Comparison of ENCODE assay signal across 22 cellular contexts in the genomic region with DNA sequence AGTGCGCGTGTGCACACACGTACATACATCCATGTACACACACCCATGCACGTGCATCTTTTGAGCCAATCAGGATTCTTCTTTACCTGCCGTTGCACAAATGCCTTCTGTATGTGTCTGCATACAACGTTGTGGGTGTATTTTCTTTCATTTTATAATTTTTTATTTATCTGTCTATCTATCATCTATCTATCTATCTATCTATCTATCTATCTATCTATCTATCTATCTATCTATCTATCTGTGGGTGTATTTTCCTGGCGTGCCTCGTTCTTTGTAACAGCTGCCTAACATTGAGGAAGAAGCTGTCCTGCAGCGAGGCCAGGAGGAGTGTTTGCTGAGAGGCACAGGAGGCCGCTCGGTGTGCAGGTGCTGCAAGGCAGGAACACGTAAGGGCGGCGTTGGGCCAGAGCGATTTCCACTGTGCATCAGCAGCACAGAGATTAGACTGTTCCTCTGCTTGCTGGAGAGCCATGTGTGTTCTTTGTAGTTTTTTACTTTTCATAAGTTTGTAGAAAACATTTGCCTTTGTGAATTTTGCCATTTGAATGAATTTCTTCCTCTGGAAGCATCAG.
"Had no signal": no experiment of that assay in that cellular context is flagged by ENCODE, and none has a peak within 500 bp of the region (broad histone marks: within the 10 kb centered on the region; RNA-seq: fewer than 3 reads in every experiment).

No MANE protein-coding gene starts in this region.

- H3K27me3 Mint-ChIP-seq: activated naive CD4-positive, alpha-beta T cell treated with anti-CD3 and anti-CD28 coated beads, Interleukin-2, amount 50 U/mL, for 24 hours; memory B cell; stimulated activated naive CD8-positive, alpha-beta T cell treated with anti-CD3 and anti-CD28 coated beads, Interleukin-15, amount 100 ng/mL, for 72 hours had no signal

- H3K4me1 Mint-ChIP-seq: endodermal cell, WTC11 had no signal

- FAIRE-seq: bronchial epithelial cell, islet of Langerhans, urothelium cell line had no signal

- H3K4me3 ChIP-seq: coronary artery, heart left ventricle, prostate gland, right atrium auricular region, suprapubic skin, tibial nerve had no signal

- H3K4me3 Mint-ChIP-seq: activated naive CD4-positive, alpha-beta T cell treated with anti-CD3 and anti-CD28 coated beads, Interleukin-2, amount 50 U/mL, for 24 hours; activated T-cell treated with anti-CD3 and anti-CD28 coated beads, Interleukin-2, amount 50 U/mL, for 4 hours; endodermal cell; memory B cell; stimulated activated naive CD8-positive, alpha-beta T cell treated with anti-CD3 and anti-CD28 coated beads, Interleukin-15, amount 100 ng/mL, for 72 hours; WTC11 had no signal

- DNase-seq: activated CD4-positive, alpha-beta T cell treated with anti-CD3 and anti-CD28 coated beads, Interleukin-2, amount 50 U/mL, for 4 hours; activated CD8-positive, alpha-beta memory T cell treated with anti-CD3 and anti-CD28 coated beads for 24 hours; activated CD8-positive, alpha-beta memory T cell treated with anti-CD3 and anti-CD28 coated beads, Interleukin-2, amount 50 U/mL, for 4 hours; activated T-cell treated with anti-CD3 and anti-CD28 coated beads, Interleukin-2, amount 50 U/mL, for 4 hours; amniotic stem cell; endodermal cell; stimulated activated CD4-positive, alpha-beta T cell treated with anti-CD3 and anti-CD28 coated beads, Interleukin-1b, Interleukin-23, amount 100 ng/mL, for 48 hours; stimulated activated naive CD8-positive, alpha-beta T cell treated with anti-CD3 and anti-CD28 coated beads, Interleukin-15, amount 100 ng/mL, for 72 hours; T-helper 1 cell; T-helper 9 cell had no signal

- H3K27ac ChIP-seq: coronary artery, heart left ventricle, prostate gland, suprapubic skin, tibial nerve had no signal

- H3K27ac Mint-ChIP-seq: activated naive CD4-positive, alpha-beta T cell treated with anti-CD3 and anti-CD28 coated beads, Interleukin-2, amount 50 U/mL, for 24 hours; endodermal cell; memory B cell; stimulated activated naive CD8-positive, alpha-beta T cell treated with anti-CD3 and anti-CD28 coated beads, Interleukin-15, amount 100 ng/mL, for 72 hours; WTC11 had no signal

- ATAC-seq: activated T-cell treated with anti-CD3 and anti-CD28 coated beads, Interleukin-2, amount 50 U/mL, for 4 hours; stimulated activated naive CD8-positive, alpha-beta T cell treated with anti-CD3 and anti-CD28 coated beads, Interleukin-15, amount 100 ng/mL, for 72 hours; WTC11 had no signal

- H3K9me3 ChIP-seq: heart left ventricle, prostate gland, right atrium auricular region, suprapubic skin, tibial nerve had no signal

- H3K4me1 ChIP-seq: prostate gland, suprapubic skin, tibial nerve had no signal

- H3K9me3 Mint-ChIP-seq: activated naive CD4-positive, alpha-beta T cell treated with anti-CD3 and anti-CD28 coated beads, Interleukin-2, amount 50 U/mL, for 24 hours; activated T-cell treated with anti-CD3 and anti-CD28 coated beads, Interleukin-2, amount 50 U/mL, for 4 hours; endodermal cell; memory B cell; stimulated activated naive CD8-positive, alpha-beta T cell treated with anti-CD3 and anti-CD28 coated beads, Interleukin-15, amount 100 ng/mL, for 72 hours; WTC11 had no signal

- H3K27me3 ChIP-seq: heart left ventricle, right atrium auricular region, suprapubic skin, tibial nerve had no signal
